Comparison of ENCODE assay signal across 15 cellular contexts in the genomic region with DNA sequence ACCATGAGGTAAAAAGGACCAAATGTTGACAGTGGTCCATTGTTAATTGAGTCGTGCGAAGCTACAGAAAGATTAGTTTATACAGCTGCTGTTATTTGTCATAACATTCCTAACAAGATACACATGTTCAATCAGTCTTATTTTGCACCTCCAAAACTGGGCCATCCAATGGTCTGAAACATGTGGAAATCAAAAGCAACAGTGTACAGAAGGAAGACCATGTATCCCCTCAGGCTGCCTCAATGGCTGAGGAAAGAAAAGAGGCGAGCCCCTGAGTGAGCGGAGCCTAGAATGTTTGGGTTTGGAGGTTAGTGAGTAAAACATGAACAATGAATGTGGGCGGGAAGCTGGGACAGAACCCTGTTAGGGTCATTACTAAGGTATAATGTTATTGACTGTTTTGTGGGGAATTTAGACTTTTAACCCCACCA. TPM values are rescaled to one million over a fixed set of nuclear protein-coding genes. Genes with fewer than 3 reads are reported as not detected.
DNase-seq lines count a peak whose midpoint lies in the region; ATAC-seq and FAIRE-seq lines count a peak whose summit lies in the region.
"Had no signal": no experiment of that assay in that cellular context is flagged by ENCODE, and none has a peak within 500 bp of the region (broad histone marks: within the 10 kb centered on the region; RNA-seq: fewer than 3 reads in every experiment).

No MANE protein-coding gene starts in this region.

- peaks cover 87% of the 10 kb centered on the region for H3K4me1 ChIP-seq in SJSA1 (replicated peaks)

- H3K36me3 ChIP-seq in SJSA1 = no peaks in the 10 kb centered on the region
- H3K36me3 ChIP-seq: tibial artery had no signal

- FAIRE-seq in frontal cortex (lab: Jason Lieb, UNC) = no peak
- FAIRE-seq: K562 had no signal

- peak overlapping the region; percentile 61 for H3K27ac ChIP-seq in SJSA1
- H3K27ac ChIP-seq: 22Rv1 had no signal

- no peak overlapping the region for H3K4me3 ChIP-seq in SJSA1
- H3K4me3 ChIP-seq: K562, tibial artery had no signal

- ATAC-seq in HG02870 (IDR thresholded peaks at IDR 0.05; ENCODE audit: unreplicated experiment) (no peak), HG02840 (IDR thresholded peaks at IDR 0.05; ENCODE audit: low FRiP score, unreplicated experiment) (no peak)
- ATAC-seq: K562 had no signal

- no peaks in the 10 kb centered on the region for H3K27me3 ChIP-seq in SJSA1 (replicated peaks)
- H3K27me3 ChIP-seq: tibial artery had no signal

- DNase-seq in NCI-H748 (lab: John Stamatoyannopoulos, UW; ENCODE audit: unreplicated experiment) (peak; percentile 37), NCI-H748 treated with DMSO at 0.1 percent for 48 hours (lab: John Stamatoyannopoulos, UW) (no peak), SJSA1 (ENCODE audit: low read depth in 1 of 2, low spot score in 2 of 2) (peak; percentile 65 to 80), fibroblast of peridontal ligament (ENCODE audit: extremely low read depth) (peak; percentile 53), renal cortical epithelial cell (ENCODE audit: low read depth) (peak; percentile 88), frontal cortex (ENCODE audit: low spot score in 2 of 2) (no peak)
- DNase-seq: glutamatergic neuron, NCI-H1436 treated with DMSO at 0.1 percent for 48 hours, NCI-H526 treated with DMSO at 0.1 percent for 48 hours, SIG-M5, tibial artery had no signal

- H3K9me3 ChIP-seq in SJSA1 (replicated peaks) = no peaks in the 10 kb centered on the region
- H3K9me3 ChIP-seq: tibial artery had no signal

RNA-seq across cellular contexts. Expression of gene NFIB, which starts 35.6 kb away (rescaled TPM):
- total RNA-seq in SJSA1 (2014; rRNA removed; shearing (Covaris generic)) = 7.6 TPM in 2 replicates
- 13.7 and 38.5 TPM in 2 replicates for total RNA-seq in renal cortical epithelial cell
- total RNA-seq in frontal cortex = 104 TPM

Comparison
In these comparisons a context has a peak if more than half of its experiments do, and no peak if none do; other contexts are left out.
1. DNase-seq: peak in NCI-H748 (single experiment), SJSA1 (2 of 2), fibroblast of peridontal ligament (single experiment) and renal cortical epithelial cell (single experiment); none in NCI-H748 treated with DMSO at 0.1 percent for 48 hours (single experiment) and frontal cortex (0 of 2).